In the genomic region with DNA sequence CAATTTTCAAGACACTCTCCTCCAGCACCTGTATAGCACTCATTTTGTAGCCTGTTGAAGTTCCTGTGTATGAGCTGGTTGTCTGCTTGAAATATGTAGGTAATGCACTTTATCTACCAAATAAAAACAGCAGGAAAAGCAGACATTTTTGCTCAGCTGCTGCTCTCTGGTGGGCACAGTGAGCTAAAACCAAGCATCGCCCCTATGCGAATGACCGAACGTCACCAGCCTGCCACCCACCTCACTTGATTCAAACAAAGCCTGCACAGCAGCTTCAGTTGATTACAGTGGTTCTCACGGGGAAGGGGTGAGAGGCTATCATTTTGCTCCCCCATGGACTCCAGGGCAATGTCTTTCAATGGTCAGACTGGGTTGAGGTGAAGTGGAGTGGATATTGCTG, we compare ENCODE assay signal across 15 cellular contexts.
DNase-seq lines count a peak whose midpoint lies in the region; ATAC-seq and TF ChIP-seq lines count a peak whose summit lies in the region.
"Had no signal": no experiment of that assay in that cellular context is flagged by ENCODE, and none has a peak within 500 bp of the region (broad histone marks: within the 10 kb centered on the region; RNA-seq: fewer than 3 reads in every experiment).

No MANE protein-coding gene starts in this region.

- H3K4me1 ChIP-seq in Karpas-422 (ENCODE audit: low read length) (peaks cover 16% of the 10 kb centered on the region), Caco-2 (no peaks in the 10 kb centered on the region), spleen (peaks cover 0 to 16% (median 12%) of the 10 kb centered on the region in 6 donors)

- intact Hi-C loops in Caco-2 (cut with micrococcal nuclease; ENCODE audit: unreplicated experiment) = no loop called here
- intact Hi-C loops in spleen (cut with DNase I; ENCODE audit: low total_unique reads) = no loop called here

- no peak overlapping the region for H3K27ac Mint-ChIP-seq in Caco-2 (ENCODE audit: unreplicated experiment)
- H3K27ac Mint-ChIP-seq in activated naive CD4-positive, alpha-beta T cell treated with anti-CD3 and anti-CD28 coated beads, Interleukin-2, amount 50 U/mL, for 72 hours = no peak overlapping the region

- no peaks in the 10 kb centered on the region for H3K4me1 Mint-ChIP-seq in Caco-2 (ENCODE audit: low read depth, unreplicated experiment)

- 68 to 83% (median 78%) methylated on average over 5 of the region's 5 CpGs for WGBS in spleen, 5 donors

- ATAC-seq in activated naive CD4-positive, alpha-beta T cell treated with anti-CD3 and anti-CD28 coated beads, Interleukin-2, amount 50 U/mL, for 72 hours = no peak

- no peaks in the 10 kb centered on the region for H3K9me2 ChIP-seq in Karpas-422 (replicated peaks; ENCODE audit: insufficient read depth, low read length)

- peaks cover 49% of the 10 kb centered on the region for H3K36me3 Mint-ChIP-seq in Caco-2 (ENCODE audit: insufficient read depth, unreplicated experiment)
- H3K36me3 Mint-ChIP-seq in activated naive CD4-positive, alpha-beta T cell treated with anti-CD3 and anti-CD28 coated beads, Interleukin-2, amount 50 U/mL, for 72 hours = no peaks in the 10 kb centered on the region

- H3K27me3 ChIP-seq in AG04450 (ENCODE audit: control insufficient read depth, insufficient read depth, low read length) (no peaks in the 10 kb centered on the region), Karpas-422 (ENCODE audit: low read length) (no peaks in the 10 kb centered on the region), layer of hippocampus (ENCODE audit: control insufficient read depth, insufficient read depth, low read length) (no peaks in the 10 kb centered on the region), Caco-2 (replicated peaks; ENCODE audit: control insufficient read depth, insufficient read depth, low read length) (no peaks in the 10 kb centered on the region), spleen (replicated peaks in 1 of 7) (no peaks in the 10 kb centered on the region)
- H3K27me3 ChIP-seq: BLaER1 treated with 17β-estradiol and CSF1 and Interleukin-3, amounts not matched to agents 10 nM and 100 nM; vagina had no signal

- BruUV-seq in Caco-2 (replicated peaks; lab: Mats Ljungman, UMichigan) = no TSS peak

- H3K4me3 ChIP-seq in AG04450 (ENCODE audit: low read depth, low read length) (no peak overlapping the region), Karpas-422 (ENCODE audit: low read length) (no peak overlapping the region), astrocyte of the cerebellum (ENCODE audit: low read depth, low read length) (no peak overlapping the region), Caco-2 (ENCODE audit: low read depth, low read length) (no peak overlapping the region), spleen (no peak overlapping the region)
- H3K4me3 ChIP-seq: BLaER1 treated with 17β-estradiol and CSF1 and Interleukin-3, amounts not matched to agents 10 nM and 100 nM; skin epidermis; vagina had no signal

- H3K27ac ChIP-seq in AG04450 (ENCODE audit: low read depth, low read length) = no peak overlapping the region
- H3K27ac ChIP-seq in Karpas-422 (ENCODE audit: low read length) = no peak overlapping the region
- peak overlapping the region; percentile 54 for H3K27ac ChIP-seq in layer of hippocampus (ENCODE audit: low read depth, low read length)
- H3K27ac ChIP-seq in spleen = no peak overlapping the region
- H3K27ac ChIP-seq: BLaER1 treated with 17β-estradiol and CSF1 and Interleukin-3, amounts not matched to agents 10 nM and 100 nM; vagina had no signal

- H3K9ac ChIP-seq in Karpas-422 (ENCODE audit: low read length) = no peak overlapping the region
- H3K9ac ChIP-seq: BLaER1 treated with 17β-estradiol and CSF1 and Interleukin-3, amounts not matched to agents 10 nM and 100 nM had no signal

- POLR2A ChIA-PET in AG04450 (lab: Yijun Ruan, JAX) = no interaction called here
- POLR2A ChIA-PET in Caco-2 (lab: Charles Lee) = no interaction called here

- no peaks in the 10 kb centered on the region for H3K9me3 ChIP-seq in AG04450 (ENCODE audit: control insufficient read depth, insufficient read depth, low read length)
- no peaks in the 10 kb centered on the region for H3K9me3 ChIP-seq in Karpas-422 (ENCODE audit: low read length)
- H3K9me3 ChIP-seq in Caco-2 = no peaks in the 10 kb centered on the region
- H3K9me3 ChIP-seq in spleen = no peaks in the 10 kb centered on the region
- H3K9me3 ChIP-seq: BLaER1 treated with 17β-estradiol and CSF1 and Interleukin-3, amounts not matched to agents 10 nM and 100 nM; vagina had no signal

- H4K20me1 ChIP-seq in Karpas-422 (ENCODE audit: insufficient read depth, low read depth, low read length) = no peaks in the 10 kb centered on the region
- H4K20me1 ChIP-seq: BLaER1 treated with 17β-estradiol and CSF1 and Interleukin-3, amounts not matched to agents 10 nM and 100 nM had no signal

- no peaks in the 10 kb centered on the region for H3K36me3 ChIP-seq in Karpas-422 (ENCODE audit: insufficient read depth, low read length)
- H3K36me3 ChIP-seq in Caco-2 (ENCODE audit: control insufficient read depth, insufficient read depth, low read length) = no peaks in the 10 kb centered on the region; the same call in 1 of the 2 replicates
- peaks cover 0 to 49% (median 3%) of the 10 kb centered on the region in 6 donors for H3K36me3 ChIP-seq in spleen

- DNase-seq in AG04450 (ENCODE audit: low read depth, low spot score) (no peak), Karpas-422 (peak; percentile 75), astrocyte of the cerebellum (ENCODE audit: low read depth) (no peak), Caco-2 (no peak), spleen (no peak), SKM-1 (lab: John Stamatoyannopoulos, UW; ENCODE audit: unreplicated experiment) (no peak)
- DNase-seq in activated naive CD4-positive, alpha-beta T cell treated with anti-CD3 and anti-CD28 coated beads, Interleukin-2, amount 50 U/mL, for 72 hours (ENCODE audit: low spot score in 2 of 2) = no peak
- DNase-seq: activated CD4-positive, CD25-positive, alpha-beta regulatory T cell; erythroblast; NCI-H2227 treated with DMSO at 0.1 percent for 48 hours; Right ventricle myocardium superior had no signal

- no peak overlapping the region for H3K4me2 ChIP-seq in Karpas-422 (ENCODE audit: low read depth, low read length, poor library complexity, severe bottlenecking)
- H3K4me2 ChIP-seq: BLaER1 treated with 17β-estradiol and CSF1 and Interleukin-3, amounts not matched to agents 10 nM and 100 nM had no signal

- H3K79me2 ChIP-seq in Karpas-422 (ENCODE audit: low read length) = no peaks in the 10 kb centered on the region

- no peak for TF ChIP-seq POLR2A in spleen (IDR thresholded peaks at IDR 0.05)

- CTCF ChIA-PET in AG04450 (lab: Charles Lee) (interaction anchor here (1.1 to 3.8 kb wide), 3 partner anchors 10 to 351 kb away, joined by 4 to 21 read pairs (median 4); no protein-coding TSS in a partner anchor), Caco-2 (lab: Charles Lee) (no interaction called here)

- H2AFZ ChIP-seq in Karpas-422 (ENCODE audit: low read length) = no peak overlapping the region

- TF ChIP-seq CTCF in AG04450 (IDR thresholded peaks at IDR 0.05; ENCODE audit: low read depth, low read length) (peak; percentile 13; the same call in 1 of the 2 replicates), astrocyte of the cerebellum (IDR thresholded peaks at IDR 0.05; ENCODE audit: low read depth, low read length, missing control alignments) (peak; percentile 38), Caco-2 (IDR thresholded peaks at IDR 0.05; ENCODE audit: insufficient read depth in 1 of 2, low read depth in 1 of 2, low read length in 1 of 2, severe bottlenecking in 1 of 2, unreplicated experiment in 1 of 2) (no peak), spleen (IDR thresholded peaks at IDR 0.05 in 8 of 11, conservative IDR thresholded peaks at IDR 0.05 in 3 of 11) (no peak)

- H3K9me3 Mint-ChIP-seq in Caco-2 (ENCODE audit: unreplicated experiment) = no peaks in the 10 kb centered on the region
- no peaks in the 10 kb centered on the region for H3K9me3 Mint-ChIP-seq in activated naive CD4-positive, alpha-beta T cell treated with anti-CD3 and anti-CD28 coated beads, Interleukin-2, amount 50 U/mL, for 72 hours

- in situ Hi-C loops in astrocyte of the cerebellum (cut with HindIII; ENCODE audit: low sequenced_read_pairs) = no loop called here

- no peaks in the 10 kb centered on the region for H3K27me3 Mint-ChIP-seq in Caco-2 (ENCODE audit: insufficient read depth, unreplicated experiment)

- H3K4me3 Mint-ChIP-seq in Caco-2 (ENCODE audit: unreplicated experiment) = no peak overlapping the region

Comparison
In these comparisons a context has a peak if more than half of its experiments do, and no peak if none do; other contexts are left out.
1. CTCF ChIP-seq: peak in AG04450 (single experiment) and astrocyte of the cerebellum (single experiment); none in Caco-2 (0 of 2) and spleen (0 of 11).